ENCODE assay signal across 26 cellular contexts in genomic region chr18:43705850-43706249, GRCh38.
"Had no signal": no experiment of that assay in that cellular context is flagged by ENCODE, and none has a peak within 500 bp of the region (broad histone marks: within the 10 kb centered on the region; RNA-seq: fewer than 3 reads in every experiment).

No MANE protein-coding gene starts in this region.

- H3K27me3 ChIP-seq: adrenal gland, body of pancreas, esophagus squamous epithelium, ovary, right lobe of liver had no signal

- H3K36me3 ChIP-seq: adrenal gland, esophagus squamous epithelium, ovary, right lobe of liver, thoracic aorta had no signal

- H3K27ac ChIP-seq: adrenal gland, body of pancreas, epithelial cell of prostate, esophagus squamous epithelium, ovary, right lobe of liver, thoracic aorta had no signal

- H3K4me3 Mint-ChIP-seq: activated CD4-positive, alpha-beta T cell treated with anti-CD3 and anti-CD28 coated beads for 36 hours; activated CD8-positive, alpha-beta T cell treated with anti-CD3 and anti-CD28 coated beads, Interleukin-2, amount 10 ng/mL, durations not matched to agents 7 days and 5 days; activated naive CD4-positive, alpha-beta T cell treated with anti-CD3 and anti-CD28 coated beads for 36 hours; activated naive CD8-positive, alpha-beta T cell treated with anti-CD3 and anti-CD28 coated beads for 36 hours; activated T-helper 1 cell treated with anti-CD3 and anti-CD28 coated beads, Interleukin-12 subunit alpha, Interleukin-12 subunit beta, Interleukin-2, Interleukin-4 antibody, amounts not matched to agents 30 ng/mL and 10 ng/mL and 1 ng/mL, durations not matched to agents 14 hours and 24 hours and 36 hours; nephron progenitor cell; stimulated activated naive CD8-positive, alpha-beta T cell treated with anti-CD3 and anti-CD28 coated beads, Interleukin-15, Interleukin-2, amounts not matched to agents 100 ng/mL and 50 ng/mL, for 24 hours; T-helper 2 cell treated with Interferon-gamma antibody and Interleukin-4, amounts not matched to agents 5 μg/mL and 100 μg/mL, for 36 hours had no signal

- DNase-seq: activated CD4-positive, alpha-beta T cell treated with anti-CD3 and anti-CD28 coated beads for 36 hours; activated CD4-positive, CD25-positive, alpha-beta regulatory T cell; activated CD8-positive, alpha-beta T cell treated with anti-CD3 and anti-CD28 coated beads, Interleukin-2, amount 10 ng/mL, durations not matched to agents 7 days and 5 days; activated effector memory CD4-positive, alpha-beta T cell treated with anti-CD3 and anti-CD28 coated beads, Interleukin-2, amount 50 U/mL, for 16 hours; activated naive CD4-positive, alpha-beta T cell treated with anti-CD3 and anti-CD28 coated beads for 36 hours; activated naive CD8-positive, alpha-beta T cell treated with anti-CD3 and anti-CD28 coated beads for 36 hours; adrenal gland; aorta; body of pancreas; dermis blood vessel endothelial cell; effector CD4-positive, alpha-beta T cell; esophagus squamous epithelium; foreskin melanocyte; left cardiac atrium; left ventricle myocardium superior; nephron progenitor cell; ovary; right lobe of liver; stimulated activated CD4-positive, alpha-beta T cell treated with anti-CD3 and anti-CD28 coated beads, Interleukin-2, amount 100 ng/mL, for 48 hours; trophoblast cell had no signal

- H3K4me1 ChIP-seq: adrenal gland, body of pancreas, esophagus squamous epithelium, right lobe of liver had no signal

- ATAC-seq: activated CD4-positive, alpha-beta T cell treated with anti-CD3 and anti-CD28 coated beads for 36 hours; activated CD8-positive, alpha-beta T cell treated with anti-CD3 and anti-CD28 coated beads, Interleukin-2, amount 10 ng/mL, durations not matched to agents 7 days and 5 days; body of pancreas; left cardiac atrium; left ventricle myocardium superior; right lobe of liver had no signal

- H3K9me3 ChIP-seq: adrenal gland, body of pancreas, esophagus squamous epithelium, ovary, right lobe of liver, thoracic aorta had no signal

- H3K27ac Mint-ChIP-seq: activated CD4-positive, alpha-beta T cell treated with anti-CD3 and anti-CD28 coated beads for 36 hours; activated CD8-positive, alpha-beta T cell treated with anti-CD3 and anti-CD28 coated beads, Interleukin-2, amount 10 ng/mL, durations not matched to agents 7 days and 5 days; activated naive CD4-positive, alpha-beta T cell treated with anti-CD3 and anti-CD28 coated beads for 36 hours; activated naive CD8-positive, alpha-beta T cell treated with anti-CD3 and anti-CD28 coated beads for 36 hours; activated T-helper 1 cell treated with anti-CD3 and anti-CD28 coated beads, Interleukin-12 subunit alpha, Interleukin-12 subunit beta, Interleukin-2, Interleukin-4 antibody, amounts not matched to agents 30 ng/mL and 10 ng/mL and 1 ng/mL, durations not matched to agents 14 hours and 24 hours and 36 hours; nephron progenitor cell; progenitor cell of endocrine pancreas; stimulated activated naive CD8-positive, alpha-beta T cell treated with anti-CD3 and anti-CD28 coated beads, Interleukin-15, Interleukin-2, amounts not matched to agents 100 ng/mL and 50 ng/mL, for 24 hours; T-helper 2 cell treated with Interferon-gamma antibody and Interleukin-4, amounts not matched to agents 5 μg/mL and 100 μg/mL, for 36 hours had no signal

- H3K36me3 Mint-ChIP-seq: activated naive CD8-positive, alpha-beta T cell treated with anti-CD3 and anti-CD28 coated beads for 36 hours had no signal

- H3K9me3 Mint-ChIP-seq: activated naive CD4-positive, alpha-beta T cell treated with anti-CD3 and anti-CD28 coated beads for 36 hours; activated T-helper 1 cell treated with anti-CD3 and anti-CD28 coated beads, Interleukin-12 subunit alpha, Interleukin-12 subunit beta, Interleukin-2, Interleukin-4 antibody, amounts not matched to agents 30 ng/mL and 10 ng/mL and 1 ng/mL, durations not matched to agents 14 hours and 24 hours and 36 hours; nephron progenitor cell had no signal

- H3K4me3 ChIP-seq: adrenal gland, body of pancreas, esophagus squamous epithelium, ovary, right lobe of liver, thoracic aorta had no signal

- H3K4me1 Mint-ChIP-seq: activated CD4-positive, alpha-beta T cell treated with anti-CD3 and anti-CD28 coated beads for 36 hours; activated naive CD8-positive, alpha-beta T cell treated with anti-CD3 and anti-CD28 coated beads for 36 hours had no signal

- H3K27me3 Mint-ChIP-seq: activated CD4-positive, alpha-beta T cell treated with anti-CD3 and anti-CD28 coated beads for 36 hours; activated naive CD8-positive, alpha-beta T cell treated with anti-CD3 and anti-CD28 coated beads for 36 hours; progenitor cell of endocrine pancreas; stimulated activated naive CD8-positive, alpha-beta T cell treated with anti-CD3 and anti-CD28 coated beads, Interleukin-15, Interleukin-2, amounts not matched to agents 100 ng/mL and 50 ng/mL, for 24 hours had no signal
